ENCODE assay signal across 11 cellular contexts in the genomic region with DNA sequence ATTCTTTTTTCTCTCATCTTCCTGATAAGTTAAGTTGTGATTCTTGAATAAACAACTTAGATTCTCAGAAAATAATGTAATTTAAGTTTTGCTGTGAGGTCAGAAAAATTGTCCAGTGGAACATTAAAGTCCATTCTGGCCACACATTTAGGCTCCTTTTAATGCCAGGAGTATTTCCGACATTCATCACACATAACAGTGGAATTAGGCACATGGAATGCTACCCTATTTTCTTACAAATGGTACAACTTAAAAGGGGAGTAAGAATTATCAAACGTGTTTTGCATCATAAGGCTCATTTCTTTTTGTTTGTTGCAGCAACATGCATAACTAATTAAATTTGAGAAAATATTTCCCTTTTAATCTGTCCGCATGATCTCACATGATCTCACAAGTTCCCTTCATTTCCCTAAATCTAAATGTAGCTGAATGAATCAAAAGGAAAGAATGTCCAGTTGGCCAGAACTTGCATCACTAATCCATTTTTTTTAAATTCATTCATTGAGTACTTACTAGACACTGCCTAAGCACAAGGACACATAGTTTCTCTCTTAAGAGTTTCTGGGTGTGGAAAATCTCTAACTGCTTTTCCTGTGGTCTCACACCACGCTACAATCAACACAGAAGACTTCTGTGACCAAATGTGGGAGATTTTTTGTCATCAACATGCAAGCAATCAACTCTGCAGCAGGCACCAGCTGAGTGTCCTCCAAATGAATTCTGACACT. TPM values are rescaled to one million over a fixed set of nuclear protein-coding genes. Genes with fewer than 3 reads are reported as not detected.
DNase-seq lines count a peak whose midpoint lies in the region; ATAC-seq, FAIRE-seq and TF ChIP-seq lines count a peak whose summit lies in the region.
"Had no signal": no experiment of that assay in that cellular context is flagged by ENCODE, and none has a peak within 500 bp of the region (broad histone marks: within the 10 kb centered on the region; RNA-seq: fewer than 3 reads in every experiment).

No MANE protein-coding gene starts in this region.

- no peaks in the 10 kb centered on the region for H3K79me2 ChIP-seq in hepatocyte

- 58 to 63% (median 61%) methylated on average over 4 of the region's 4 CpGs for WGBS in heart left ventricle, 4 donors
- WGBS in hepatocyte (ENCODE audit: low lambda C conversion rate, missing lambda C conversion rate), result 86% methylated on average over 4 of the region's 4 CpGs

- H3K4me2 ChIP-seq in hepatocyte, result no peak overlapping the region

- H3K4me1 ChIP-seq in heart left ventricle (peaks cover 0 to 49% (median 24%) of the 10 kb centered on the region in 12 donors), hepatocyte (ENCODE audit: insufficient read depth) (no peaks in the 10 kb centered on the region)

- H3K27ac ChIP-seq in heart left ventricle (peak overlapping the region in 10 of 12 donors; percentile 14 to 55 (median 40)), hepatocyte (no peak overlapping the region)
- H3K27ac ChIP-seq: HL-60 had no signal

- H3K9me3 ChIP-seq in heart left ventricle, result no peaks in the 10 kb centered on the region
- no peaks in the 10 kb centered on the region for H3K9me3 ChIP-seq in hepatocyte (ENCODE audit: low read depth)

- ATAC-seq in heart left ventricle, result peak in 3 of 4 donors; percentile 40 to 81 (median 63)

- no peaks in the 10 kb centered on the region for H4K20me1 ChIP-seq in hepatocyte (ENCODE audit: insufficient read depth, poor library complexity, severe bottlenecking)

- peaks cover 0 to 37% (median 15%) of the 10 kb centered on the region in 9 donors for H3K36me3 ChIP-seq in heart left ventricle
- H3K36me3 ChIP-seq in hepatocyte (replicated peaks; ENCODE audit: insufficient read depth, low read depth), result no peaks in the 10 kb centered on the region

- no peak for TF ChIP-seq CTCF in heart left ventricle (IDR thresholded peaks at IDR 0.05)
- TF ChIP-seq CTCF in epithelial cell of esophagus (IDR thresholded peaks at IDR 0.05; ENCODE audit: insufficient read depth, low read depth, low read length, missing control alignments), result no peak
- TF ChIP-seq CTCF in hepatocyte (IDR thresholded peaks at IDR 0.05; ENCODE audit: poor library complexity), result no peak

- DNase-seq in heart left ventricle (no peak), cardiac septum (ENCODE audit: low spot score) (no peak), epithelial cell of esophagus (ENCODE audit: low read depth) (peak; percentile 62), myocyte (ENCODE audit: low read depth) (peak; percentile 78), hepatocyte (ENCODE audit: low spot score) (no peak), OCI-M1 (lab: John Stamatoyannopoulos, UW) (no peak), NCI-H1930 (lab: John Stamatoyannopoulos, UW) (no peak), GM19239 (ENCODE audit: insufficient read length, low spot score) (no peak)
- DNase-seq: 8988T, NCI-H146 had no signal

- no peak overlapping the region for H2AFZ ChIP-seq in hepatocyte

- no peak for FAIRE-seq in GM19239 (lab: Jason Lieb, UNC)

- intact Hi-C loops in heart left ventricle (cut with DNase I) (no loop called here), cardiac septum (cut with DNase I) (no loop called here)

- H3K9me2 ChIP-seq in hepatocyte (replicated peaks; ENCODE audit: insufficient read depth), result no peaks in the 10 kb centered on the region

- H3K27me3 ChIP-seq in heart left ventricle (no peaks in the 10 kb centered on the region), hepatocyte (no peaks in the 10 kb centered on the region)

- no peak overlapping the region for H3K4me3 ChIP-seq in heart left ventricle
- no peak overlapping the region for H3K4me3 ChIP-seq in epithelial cell of esophagus (ENCODE audit: low read length)
- no peak overlapping the region for H3K4me3 ChIP-seq in hepatocyte

- no peak for TF ChIP-seq POLR2A in heart left ventricle (IDR thresholded peaks at IDR 0.05)

RNA-seq across cellular contexts. Expression of gene SPARCL1, which starts 22.0 kb away (rescaled TPM):
- total RNA-seq in heart left ventricle (100 to 1,000 TPM; 163 to 829 (median 250) TPM), cardiac septum (202 TPM), myocyte (0.26 and 0.80 TPM in 2 replicates), hepatocyte (37.9 and 45.4 TPM in 2 replicates)
- polyA plus RNA-seq in heart left ventricle (100 to 1,000 TPM; 215 to 400 TPM), hepatocyte (15.2 and 15.7 TPM in 2 replicates)
- 0.03 TPM for polyA plus RNA-seq in myocyte (2012)

Comparison
In these comparisons a context has a peak if more than half of its experiments do, and no peak if none do; other contexts are left out.
1. DNase-seq: peak in epithelial cell of esophagus (single experiment) and myocyte (single experiment); none in heart left ventricle (0 of 5), cardiac septum (single experiment), hepatocyte (single experiment), OCI-M1 (single experiment), NCI-H1930 (0 of 2) and GM19239 (single experiment).
2. RNA of gene SPARCL1, which starts 22.0 kb away (total RNA-seq): 163 to 829 TPM in heart left ventricle, 202 TPM in cardiac septum (single experiment) and 37.9 to 45.4 TPM in hepatocyte; 0.26 to 0.80 TPM in myocyte; every median in the first group is over 10 times any median in the second.